1 cellular context compared by ENCODE assay signal in genomic region chr10:5666324-5667220, GRCh38.
A peak's percentile ranks its signal among the peaks of the same experiment; 100 is the strongest.
TF ChIP-seq lines count a peak whose summit lies in the region.

Gene ASB13, minus strand, starts transcription at chr10:5666595. Its CDS starts 44 bp downstream, at chr10:5666551.

TF ChIP-seq in HepG2, 621 proteins besides CTCF, POLR2A, EP300 and RAD21 (continued from another document and continues in another):
- peak; percentile 45; the same call in 1 of the 2 replicates for TF ChIP-seq ZNF430 (CRISPR knock-in tag; IDR thresholded peaks at IDR 0.05)
- TF ChIP-seq ZNF749 (CRISPR knock-in tag; IDR thresholded peaks at IDR 0.05; ENCODE audit: borderline replicate concordance): no peak
- TF ChIP-seq U2AF2 (IDR thresholded peaks at IDR 0.05; ENCODE audit: low read depth, low read length): no peak
- TF ChIP-seq FOXO4 (CRISPR knock-in tag; conservative IDR thresholded peaks at IDR 0.05): no peak
- 0 out of 2 replicates have a peak, but pooled peaks have one; percentile 43 for TF ChIP-seq AHR (CRISPR knock-in tag; IDR thresholded peaks at IDR 0.05)
- TF ChIP-seq SRF (IDR thresholded peaks at IDR 0.05; ENCODE audit: low read depth, low read length): no peak
- TF ChIP-seq ZBTB43 (CRISPR knock-in tag; conservative IDR thresholded peaks at IDR 0.05): peak; percentile 93
- TF ChIP-seq ARID4A (CRISPR knock-in tag; IDR thresholded peaks at IDR 0.05; ENCODE audit: borderline replicate concordance): peak; percentile 16; the same call in 1 of the 2 replicates
- no peak for TF ChIP-seq PHF5A (CRISPR knock-in tag; IDR thresholded peaks at IDR 0.05; ENCODE audit: low read depth, unreplicated experiment)
- TF ChIP-seq ZNF724P (CRISPR knock-in tag; IDR thresholded peaks at IDR 0.05; ENCODE audit: borderline replicate concordance): peak; percentile 92
- TF ChIP-seq HMGXB4 (CRISPR knock-in tag; IDR thresholded peaks at IDR 0.05; ENCODE audit: borderline replicate concordance in 1 of 2, low read depth in 1 of 2): no peak
- no peak for TF ChIP-seq HIC2 (CRISPR knock-in tag; IDR thresholded peaks at IDR 0.05; ENCODE audit: low read depth)
- no peak for TF ChIP-seq ZNF576 (CRISPR knock-in tag; IDR thresholded peaks at IDR 0.05)
- TF ChIP-seq ZNF572 (CRISPR knock-in tag; IDR thresholded peaks at IDR 0.05): peak; percentile 85; the same call in 1 of the 2 replicates
- TF ChIP-seq MAFF (IDR thresholded peaks at IDR 0.05; ENCODE audit: low read depth, low read length): no peak
- no peak for TF ChIP-seq RERE (CRISPR knock-in tag; IDR thresholded peaks at IDR 0.05; ENCODE audit: low read depth)
- 0 out of 2 replicates have a peak, but pooled peaks have one; percentile 34 for TF ChIP-seq ZSCAN9 (CRISPR knock-in tag; IDR thresholded peaks at IDR 0.05; ENCODE audit: borderline replicate concordance)
- TF ChIP-seq ZNF605 (CRISPR knock-in tag; IDR thresholded peaks at IDR 0.05): peak; percentile 62; the same call in 1 of the 2 replicates
- no peak for TF ChIP-seq NPAS2 (CRISPR knock-in tag; IDR thresholded peaks at IDR 0.05; ENCODE audit: borderline replicate concordance)
- TF ChIP-seq ZSCAN20 (CRISPR knock-in tag; IDR thresholded peaks at IDR 0.05; ENCODE audit: borderline replicate concordance): no peak; the same call in 1 of the 2 replicates
- TF ChIP-seq MLLT10 (CRISPR knock-in tag; IDR thresholded peaks at IDR 0.05): no peak
- TF ChIP-seq NR2F2 (IDR thresholded peaks at IDR 0.05; ENCODE audit: borderline replicate concordance, low read depth): no peak; the same call in 1 of the 2 replicates
- TF ChIP-seq POLR2G (IDR thresholded peaks at IDR 0.05; ENCODE audit: low read depth, low read length): peak; percentile 62; the same call in 1 of the 2 replicates
- TF ChIP-seq ARNT (IDR thresholded peaks at IDR 0.05): no peak
- no peak for TF ChIP-seq SMARCE1 (IDR thresholded peaks at IDR 0.05; ENCODE audit: borderline replicate concordance)
- TF ChIP-seq ZNF83 (CRISPR knock-in tag; IDR thresholded peaks at IDR 0.05; ENCODE audit: borderline replicate concordance): peak; percentile 59; the same call in 1 of the 2 replicates
- TF ChIP-seq NR2F1 (CRISPR knock-in tag; IDR thresholded peaks at IDR 0.05): no peak
- no peak for TF ChIP-seq NFYB (CRISPR knock-in tag; IDR thresholded peaks at IDR 0.05)
- no peak for TF ChIP-seq ZNF550 (CRISPR knock-in tag; IDR thresholded peaks at IDR 0.05; ENCODE audit: borderline replicate concordance)
- no peak for TF ChIP-seq PAWR (CRISPR knock-in tag; IDR thresholded peaks at IDR 0.05; ENCODE audit: borderline replicate concordance)
- no peak for TF ChIP-seq HMGA1 (CRISPR knock-in tag; conservative IDR thresholded peaks at IDR 0.05)
- TF ChIP-seq SSRP1 (CRISPR knock-in tag; IDR thresholded peaks at IDR 0.05): no peak
- no peak for TF ChIP-seq REL (CRISPR knock-in tag; conservative IDR thresholded peaks at IDR 0.05)
- TF ChIP-seq ZNF337 (CRISPR knock-in tag; IDR thresholded peaks at IDR 0.05; ENCODE audit: borderline replicate concordance, low read depth): no peak
- TF ChIP-seq PATZ1 (CRISPR knock-in tag; IDR thresholded peaks at IDR 0.05): no peak
- no peak for TF ChIP-seq SKIL (CRISPR knock-in tag; IDR thresholded peaks at IDR 0.05; ENCODE audit: borderline replicate concordance)
- 0 out of 2 replicates have a peak, but pooled peaks have one; percentile 6 for TF ChIP-seq ZNF263 (CRISPR knock-in tag; IDR thresholded peaks at IDR 0.05)
- TF ChIP-seq HNRNPL (IDR thresholded peaks at IDR 0.05; ENCODE audit: low read depth, low read length): no peak
- no peak for TF ChIP-seq ZNF44 (CRISPR knock-in tag; IDR thresholded peaks at IDR 0.05)
